19 cellular contexts compared by ENCODE assay signal in the genomic region with DNA sequence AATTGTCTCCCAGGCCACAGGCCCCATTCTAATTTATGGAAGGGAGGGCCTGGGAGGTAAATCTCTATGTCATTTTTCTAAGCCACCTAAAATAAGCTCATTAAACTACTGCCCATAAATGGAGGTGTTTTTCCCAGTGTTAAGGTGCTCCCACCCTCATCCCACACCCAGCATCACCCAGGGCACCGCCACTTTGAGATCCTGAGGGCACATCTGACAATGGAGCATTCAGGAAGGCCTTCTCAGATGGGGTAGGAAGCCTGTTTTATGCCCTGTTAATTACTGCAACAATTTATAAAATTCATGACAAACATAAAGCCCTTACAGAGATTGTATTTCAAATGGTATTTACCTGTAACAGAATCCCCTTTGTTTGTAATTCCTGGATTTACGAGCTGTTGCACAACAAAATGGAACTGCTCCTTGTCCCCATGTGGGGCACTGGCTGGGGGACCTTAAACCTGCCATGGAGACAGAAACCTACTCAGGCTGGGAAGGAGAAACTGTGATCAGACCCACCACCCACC.
"Had no signal": no experiment of that assay in that cellular context is flagged by ENCODE, and none has a peak within 500 bp of the region (broad histone marks: within the 10 kb centered on the region; RNA-seq: fewer than 3 reads in every experiment).

No MANE protein-coding gene starts in this region.

- DNase-seq: activated CD4-positive, alpha-beta T cell treated with anti-CD3 and anti-CD28 coated beads for 4 hours; activated CD8-positive, alpha-beta memory T cell treated with anti-CD3 and anti-CD28 coated beads, Interleukin-2, amount 50 U/mL, for 4 hours; activated CD8-positive, alpha-beta T cell treated with anti-CD3 and anti-CD28 coated beads, Interleukin-2, amount 10 ng/mL, durations not matched to agents 7 days and 5 days; activated effector memory CD4-positive, alpha-beta T cell treated with anti-CD3 and anti-CD28 coated beads, Interleukin-2, amount 50 U/mL, for 16 hours; activated T-cell treated with anti-CD3 and anti-CD28 coated beads, Interleukin-2, amount 50 U/mL, for 48 hours; dorsolateral prefrontal cortex; heart right ventricle; left cardiac atrium; ovary; stimulated activated CD4-positive, alpha-beta T cell treated with anti-CD3 and anti-CD28 coated beads, Interleukin-1b, Interleukin-23, amount 100 ng/mL, for 48 hours had no signal

- H3K9me3 Mint-ChIP-seq: activated naive CD4-positive, alpha-beta T cell treated with anti-CD3 and anti-CD28 coated beads, Interleukin-2, amount 50 U/mL, for 24 hours; neural crest cell; stimulated activated effector memory CD8-positive, alpha-beta T cell treated with anti-CD3 and anti-CD28 coated beads, Interleukin-12 subunit alpha, Interleukin-12 subunit beta, amount 100 ng/mL, for 72 hours had no signal

- H3K36me3 ChIP-seq: cardiac muscle cell, gastroesophageal sphincter, heart right ventricle, ovary, thoracic aorta had no signal

- H3K9me3 ChIP-seq: gastroesophageal sphincter, heart right ventricle, ovary, thoracic aorta had no signal

- H3K4me3 Mint-ChIP-seq: activated CD8-positive, alpha-beta T cell treated with anti-CD3 and anti-CD28 coated beads, Interleukin-2, amount 10 ng/mL, durations not matched to agents 7 days and 5 days; activated naive CD4-positive, alpha-beta T cell treated with anti-CD3 and anti-CD28 coated beads, Interleukin-2, amount 50 U/mL, for 24 hours; mesothelial cell of epicardium; neural crest cell; stimulated activated effector memory CD8-positive, alpha-beta T cell treated with anti-CD3 and anti-CD28 coated beads, Interleukin-12 subunit alpha, Interleukin-12 subunit beta, amount 100 ng/mL, for 72 hours; WTC11 had no signal

- H3K27ac Mint-ChIP-seq: activated CD8-positive, alpha-beta T cell treated with anti-CD3 and anti-CD28 coated beads, Interleukin-2, amount 10 ng/mL, durations not matched to agents 7 days and 5 days; activated naive CD4-positive, alpha-beta T cell treated with anti-CD3 and anti-CD28 coated beads, Interleukin-2, amount 50 U/mL, for 24 hours; mesothelial cell of epicardium; stimulated activated effector memory CD8-positive, alpha-beta T cell treated with anti-CD3 and anti-CD28 coated beads, Interleukin-12 subunit alpha, Interleukin-12 subunit beta, amount 100 ng/mL, for 72 hours; WTC11 had no signal

- H3K4me1 Mint-ChIP-seq: activated naive CD4-positive, alpha-beta T cell treated with anti-CD3 and anti-CD28 coated beads, Interleukin-2, amount 50 U/mL, for 24 hours; neural crest cell; stimulated activated effector memory CD8-positive, alpha-beta T cell treated with anti-CD3 and anti-CD28 coated beads, Interleukin-12 subunit alpha, Interleukin-12 subunit beta, amount 100 ng/mL, for 72 hours had no signal

- H3K27me3 ChIP-seq: cardiac muscle cell, gastroesophageal sphincter, heart right ventricle, ovary had no signal

- H3K36me3 Mint-ChIP-seq: activated naive CD4-positive, alpha-beta T cell treated with anti-CD3 and anti-CD28 coated beads, Interleukin-2, amount 50 U/mL, for 24 hours; mesothelial cell of epicardium; stimulated activated effector memory CD8-positive, alpha-beta T cell treated with anti-CD3 and anti-CD28 coated beads, Interleukin-12 subunit alpha, Interleukin-12 subunit beta, amount 100 ng/mL, for 72 hours; WTC11 had no signal

- H3K4me3 ChIP-seq: cardiac muscle cell, dorsolateral prefrontal cortex, gastroesophageal sphincter, heart right ventricle, lung, ovary, thoracic aorta had no signal
